Comparison of ENCODE assay signal across 13 cellular contexts in genomic region chr7:3027005-3027404, GRCh38. TPM values are rescaled to one million over a fixed set of nuclear protein-coding genes. Genes with fewer than 3 reads are reported as not detected.
A peak's percentile ranks its signal among the peaks of the same experiment; 100 is the strongest.
DNase-seq lines count a peak whose midpoint lies in the region; ATAC-seq, FAIRE-seq and TF ChIP-seq lines count a peak whose summit lies in the region.
"Had no signal": no experiment of that assay in that cellular context is flagged by ENCODE, and none has a peak within 500 bp of the region (broad histone marks: within the 10 kb centered on the region; RNA-seq: fewer than 3 reads in every experiment).

No MANE protein-coding gene starts in this region.

- no peak overlapping the region for H3K4me3 Mint-ChIP-seq in activated naive CD4-positive, alpha-beta T cell treated with anti-CD3 and anti-CD28 coated beads for 36 hours
- no peak overlapping the region for H3K4me3 Mint-ChIP-seq in WTC11
- H3K4me3 Mint-ChIP-seq in stimulated activated naive B cell treated with anti-CD40 and anti-IgM and Interleukin-4, amounts not matched to agents 10 μg/mL and 1 μg/mL and 100 μg/mL, for 72 hours: peak overlapping the region in 1 of 2 donors; percentile 36
- H3K4me3 Mint-ChIP-seq: dendritic cell treated with granulocyte-macrophage colony-stimulating factor and Interleukin-4, amounts not matched to agents 40 ng/mL and 50 ng/mL, for 4 days had no signal

- H3K27ac Mint-ChIP-seq in activated naive CD4-positive, alpha-beta T cell treated with anti-CD3 and anti-CD28 coated beads for 36 hours: peak overlapping the region; percentile 92
- H3K27ac Mint-ChIP-seq in WTC11: 0 out of 2 replicates have a peak overlapping the region, but pooled peaks have one; percentile 59
- peak overlapping the region; percentile 87 for H3K27ac Mint-ChIP-seq in stimulated activated naive B cell treated with anti-CD40 and anti-IgM and Interleukin-4, amounts not matched to agents 10 μg/mL and 1 μg/mL and 100 μg/mL, for 72 hours
- H3K27ac Mint-ChIP-seq: dendritic cell treated with granulocyte-macrophage colony-stimulating factor and Interleukin-4, amounts not matched to agents 40 ng/mL and 50 ng/mL, for 4 days had no signal

- H3K4me1 Mint-ChIP-seq in activated naive CD4-positive, alpha-beta T cell treated with anti-CD3 and anti-CD28 coated beads for 36 hours (ENCODE audit: low read depth): peaks cover 54% of the 10 kb centered on the region
- H3K4me1 Mint-ChIP-seq in WTC11: peaks cover 15% of the 10 kb centered on the region
- peaks cover 28 to 53% of the 10 kb centered on the region in 2 donors for H3K4me1 Mint-ChIP-seq in stimulated activated naive B cell treated with anti-CD40 and anti-IgM and Interleukin-4, amounts not matched to agents 10 μg/mL and 1 μg/mL and 100 μg/mL, for 72 hours

- peaks cover 58% of the 10 kb centered on the region for H3K36me3 Mint-ChIP-seq in activated naive CD4-positive, alpha-beta T cell treated with anti-CD3 and anti-CD28 coated beads for 36 hours (ENCODE audit: low read depth)
- peaks cover 22% of the 10 kb centered on the region for H3K36me3 Mint-ChIP-seq in WTC11
- peaks cover 48 to 79% of the 10 kb centered on the region in 2 donors for H3K36me3 Mint-ChIP-seq in stimulated activated naive B cell treated with anti-CD40 and anti-IgM and Interleukin-4, amounts not matched to agents 10 μg/mL and 1 μg/mL and 100 μg/mL, for 72 hours

- POLR2A ChIA-PET in WTC11 (lab: Charles Lee): no interaction called here

- peaks cover 25% of the 10 kb centered on the region for H3K9me3 Mint-ChIP-seq in activated naive CD4-positive, alpha-beta T cell treated with anti-CD3 and anti-CD28 coated beads for 36 hours
- peaks cover 18% of the 10 kb centered on the region for H3K9me3 Mint-ChIP-seq in WTC11
- peaks cover 9 to 11% of the 10 kb centered on the region in 2 donors for H3K9me3 Mint-ChIP-seq in stimulated activated naive B cell treated with anti-CD40 and anti-IgM and Interleukin-4, amounts not matched to agents 10 μg/mL and 1 μg/mL and 100 μg/mL, for 72 hours

- no peak for DNase-seq in activated naive CD4-positive, alpha-beta T cell treated with anti-CD3 and anti-CD28 coated beads for 36 hours
- no peak for DNase-seq in activated naive CD4-positive, alpha-beta T cell treated with Interleukin-2 at 50 U/mL for 16 hours
- DNase-seq in WTC11 (ENCODE audit: low spot score) (no peak), foreskin keratinocyte (no peak), caudate nucleus (lab: John Stamatoyannopoulos, UW) (no peak), RCC 7860 (ENCODE audit: low spot score) (no peak)
- no peak for DNase-seq in stimulated activated naive B cell treated with anti-CD40 and anti-IgM and Interleukin-4, amounts not matched to agents 10 μg/mL and 1 μg/mL and 100 μg/mL, for 72 hours
- DNase-seq in activated CD8-positive, alpha-beta memory T cell treated with anti-CD3 and anti-CD28 coated beads, Interleukin-2, amount 50 U/mL, for 4 hours: no peak
- DNase-seq: anterior cingulate cortex; midbrain; MV-4-11; stimulated activated CD4-positive, alpha-beta T cell treated with anti-CD3 and anti-CD28 coated beads, Interleukin-15, amount 100 ng/mL, for 24 hours had no signal

- no peaks in the 10 kb centered on the region for H3K27me3 ChIP-seq in foreskin keratinocyte

- no peak for TF ChIP-seq CTCF in WTC11 (IDR thresholded peaks at IDR 0.05)
- TF ChIP-seq CTCF in foreskin keratinocyte (conservative IDR thresholded peaks at IDR 0.05): no peak

- H3K27ac ChIP-seq in foreskin keratinocyte (peak overlapping the region; percentile 9), caudate nucleus (ENCODE audit: low read depth, low read length) (no peak overlapping the region)

- CTCF ChIA-PET in activated naive CD4-positive, alpha-beta T cell treated with anti-CD3 and anti-CD28 coated beads for 36 hours (lab: Charles Lee): interaction anchor here (0.7 kb wide), 1 partner anchor 26 kb away, joined by 3 read pairs; no protein-coding TSS in a partner anchor
- CTCF ChIA-PET in WTC11 (lab: Charles Lee): interaction anchor here (1.7 kb wide), 1 partner anchor 105 kb away, joined by 6 read pairs; no protein-coding TSS in a partner anchor

- no peaks in the 10 kb centered on the region for H3K27me3 Mint-ChIP-seq in activated naive CD4-positive, alpha-beta T cell treated with anti-CD3 and anti-CD28 coated beads for 36 hours (ENCODE audit: low read depth)
- no peaks in the 10 kb centered on the region for H3K27me3 Mint-ChIP-seq in WTC11 (ENCODE audit: low read depth)
- H3K27me3 Mint-ChIP-seq in stimulated activated naive B cell treated with anti-CD40 and anti-IgM and Interleukin-4, amounts not matched to agents 10 μg/mL and 1 μg/mL and 100 μg/mL, for 72 hours: no peaks in the 10 kb centered on the region

- ATAC-seq in WTC11: no peak
- peak; percentile 56 for ATAC-seq in foreskin keratinocyte
- ATAC-seq in stimulated activated naive B cell treated with anti-CD40 and anti-IgM and Interleukin-4, amounts not matched to agents 10 μg/mL and 1 μg/mL and 100 μg/mL, for 72 hours (replicated peaks): no peak

- intact Hi-C loops in activated naive CD4-positive, alpha-beta T cell treated with anti-CD3 and anti-CD28 coated beads for 36 hours (cut with micrococcal nuclease): no loop called here

- no peak for FAIRE-seq in RCC 7860 (lab: Jason Lieb, UNC)

- H3K4me1 ChIP-seq in foreskin keratinocyte: peaks cover 7% of the 10 kb centered on the region

TF ChIP-seq in WTC11, 78 proteins besides CTCF, POLR2A, EP300 and RAD21:
- TF ChIP-seq ZNF232 (CRISPR knock-in tag; IDR thresholded peaks at IDR 0.05): no peak
- TF ChIP-seq ZNF263 (CRISPR knock-in tag; IDR thresholded peaks at IDR 0.05; ENCODE audit: low read depth): no peak
- TF ChIP-seq ZNF219 (CRISPR knock-in tag; IDR thresholded peaks at IDR 0.05; ENCODE audit: borderline replicate concordance): no peak
- no peak for TF ChIP-seq IRF2 (CRISPR knock-in tag; IDR thresholded peaks at IDR 0.05; ENCODE audit: borderline replicate concordance, low read depth)
- no peak for TF ChIP-seq TEAD4 (CRISPR knock-in tag; IDR thresholded peaks at IDR 0.05)
- no peak for TF ChIP-seq TP53 (CRISPR knock-in tag; IDR thresholded peaks at IDR 0.05)
- no peak for TF ChIP-seq JUN (CRISPR knock-in tag; IDR thresholded peaks at IDR 0.05)
- no peak for TF ChIP-seq JAZF1 (CRISPR knock-in tag; IDR thresholded peaks at IDR 0.05)
- TF ChIP-seq, protein P1, sequence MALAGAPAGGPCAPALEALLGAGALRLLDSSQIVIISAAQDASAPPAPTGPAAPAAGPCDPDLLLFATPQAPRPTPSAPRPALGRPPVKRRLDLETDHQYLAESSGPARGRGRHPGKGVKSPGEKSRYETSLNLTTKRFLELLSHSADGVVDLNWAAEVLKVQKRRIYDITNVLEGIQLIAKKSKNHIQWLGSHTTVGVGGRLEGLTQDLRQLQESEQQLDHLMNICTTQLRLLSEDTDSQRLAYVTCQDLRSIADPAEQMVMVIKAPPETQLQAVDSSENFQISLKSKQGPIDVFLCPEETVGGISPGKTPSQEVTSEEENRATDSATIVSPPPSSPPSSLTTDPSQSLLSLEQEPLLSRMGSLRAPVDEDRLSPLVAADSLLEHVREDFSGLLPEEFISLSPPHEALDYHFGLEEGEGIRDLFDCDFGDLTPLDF (CRISPR knock-in tag; IDR thresholded peaks at IDR 0.05): no peak
- TF ChIP-seq SMAD4 (CRISPR knock-in tag; IDR thresholded peaks at IDR 0.05): no peak
- no peak for TF ChIP-seq TEAD1 (CRISPR knock-in tag; IDR thresholded peaks at IDR 0.05)

RNA-seq across cellular contexts. Expression of gene CARD11, which starts 16.7 kb away (rescaled TPM):
- total RNA-seq in activated naive CD4-positive, alpha-beta T cell treated with anti-CD3 and anti-CD28 coated beads for 36 hours: 100 to 1,000 TPM in 1 of 2 experiments, 10 to 100 TPM in 1; 99.4 to 105 TPM
- 34.6 to 40.8 TPM (median 35.5 TPM) in 3 replicates for total RNA-seq in WTC11 (2021)
- 22.3 and 27.7 TPM in 2 replicates for total RNA-seq in foreskin keratinocyte
- 12.5 and 14.6 TPM in 2 replicates for polyA plus RNA-seq in foreskin keratinocyte
